Comparison of ENCODE assay signal across 25 cellular contexts in the genomic region with DNA sequence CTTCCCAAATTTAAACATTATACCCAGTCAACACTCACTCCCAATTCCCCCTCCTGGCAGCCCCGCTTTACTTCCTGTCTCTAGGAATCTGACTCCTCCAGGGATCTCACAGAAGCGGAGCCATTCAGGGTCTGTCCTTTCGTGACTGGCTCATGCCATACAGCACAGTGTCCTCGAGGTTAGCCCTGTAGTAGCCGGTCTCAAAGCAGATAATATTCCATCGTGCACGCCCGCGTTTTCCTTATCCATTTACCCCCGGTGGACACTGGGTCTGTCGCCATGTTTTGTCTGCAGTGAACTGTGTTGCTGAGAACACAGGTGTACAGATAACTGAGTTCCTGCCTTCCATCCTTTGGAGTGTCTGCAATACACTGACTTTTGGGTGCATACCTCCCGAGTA.
"Had no signal": no experiment of that assay in that cellular context is flagged by ENCODE, and none has a peak within 500 bp of the region (broad histone marks: within the 10 kb centered on the region; RNA-seq: fewer than 3 reads in every experiment).

No MANE protein-coding gene starts in this region.

- H3K4me1 Mint-ChIP-seq: central memory CD8-positive, alpha-beta T cell; mesothelial cell of epicardium; naive thymus-derived CD8-positive, alpha-beta T cell; stimulated activated naive B cell treated with anti-CD40 and anti-IgM and Interleukin-4, amounts not matched to agents 10 μg/mL and 1 μg/mL and 100 μg/mL, for 72 hours had no signal

- ATAC-seq: activated CD4-positive, CD25-positive, alpha-beta regulatory T cell treated with anti-CD3 and anti-CD28 coated beads, Interleukin-2, amount 50 U/mL, for 24 hours; naive thymus-derived CD8-positive, alpha-beta T cell; stimulated activated naive B cell treated with anti-CD40 and anti-IgM and Interleukin-4, amounts not matched to agents 10 μg/mL and 1 μg/mL and 100 μg/mL, for 72 hours had no signal

- H3K4me3 ChIP-seq: esophagus squamous epithelium, left ventricle myocardium inferior, tibial nerve had no signal

- H3K9me3 ChIP-seq: esophagus squamous epithelium, left ventricle myocardium inferior, tibial nerve had no signal

- H3K27me3 ChIP-seq: tibial nerve had no signal

- H3K27ac ChIP-seq: epithelial cell of prostate, esophagus squamous epithelium, left ventricle myocardium inferior, VCaP had no signal

- H3K36me3 Mint-ChIP-seq: activated naive CD8-positive, alpha-beta T cell; mesothelial cell of epicardium; naive thymus-derived CD8-positive, alpha-beta T cell; stimulated activated naive B cell treated with anti-CD40 and anti-IgM and Interleukin-4, amounts not matched to agents 10 μg/mL and 1 μg/mL and 100 μg/mL, for 72 hours had no signal

- H3K4me3 Mint-ChIP-seq: activated naive CD8-positive, alpha-beta T cell; central memory CD8-positive, alpha-beta T cell; mesothelial cell of epicardium; naive thymus-derived CD8-positive, alpha-beta T cell; stimulated activated naive B cell treated with anti-CD40 and anti-IgM and Interleukin-4, amounts not matched to agents 10 μg/mL and 1 μg/mL and 100 μg/mL, for 72 hours; T-helper 1 cell treated with Interleukin-12 subunit alpha and Interleukin-12 subunit beta and Interleukin-4 antibody, amounts not matched to agents 30 μg/mL and 1 μg/mL, for 36 hours had no signal

- H3K27ac Mint-ChIP-seq: activated naive CD8-positive, alpha-beta T cell; mesothelial cell of epicardium; naive thymus-derived CD8-positive, alpha-beta T cell; stimulated activated naive B cell treated with anti-CD40 and anti-IgM and Interleukin-4, amounts not matched to agents 10 μg/mL and 1 μg/mL and 100 μg/mL, for 72 hours; T-helper 1 cell treated with Interleukin-12 subunit alpha and Interleukin-12 subunit beta and Interleukin-4 antibody, amounts not matched to agents 30 μg/mL and 1 μg/mL, for 36 hours had no signal

- DNase-seq: activated CD4-positive, alpha-beta T cell treated with anti-CD3 and anti-CD28 coated beads for 48 hours; activated CD4-positive, alpha-beta T cell treated with anti-CD3 and anti-CD28 coated beads, Interleukin-2, amount 50 U/mL, for 48 hours; activated CD8-positive, alpha-beta memory T cell treated with anti-CD3 and anti-CD28 coated beads for 24 hours; activated effector memory CD4-positive, alpha-beta T cell treated with Interleukin-2 at 50 U/mL for 16 hours; activated naive CD4-positive, alpha-beta T cell treated with Interleukin-2 at 50 U/mL for 16 hours; anterior cingulate cortex; dermis blood vessel endothelial cell; effector CD8-positive, alpha-beta T cell; esophagus squamous epithelium; glutamatergic neuron; left ventricle myocardium inferior; naive thymus-derived CD8-positive, alpha-beta T cell; stimulated activated CD4-positive, alpha-beta T cell treated with anti-CD3 and anti-CD28 coated beads, Interleukin-15, amount 100 ng/mL, for 24 hours; stimulated activated CD4-positive, alpha-beta T cell treated with anti-CD3 and anti-CD28 coated beads, Interleukin-2, amount 100 ng/mL, for 24 hours; stimulated activated naive B cell treated with anti-CD40 and anti-IgM and Interleukin-4, amounts not matched to agents 10 μg/mL and 1 μg/mL and 100 μg/mL, for 72 hours; SW 1271; T-helper 9 cell had no signal

- H3K36me3 ChIP-seq: esophagus squamous epithelium, left ventricle myocardium inferior, tibial nerve had no signal

- H3K9me3 Mint-ChIP-seq: central memory CD8-positive, alpha-beta T cell; mesothelial cell of epicardium; stimulated activated naive B cell treated with anti-CD40 and anti-IgM and Interleukin-4, amounts not matched to agents 10 μg/mL and 1 μg/mL and 100 μg/mL, for 72 hours; T-helper 1 cell treated with Interleukin-12 subunit alpha and Interleukin-12 subunit beta and Interleukin-4 antibody, amounts not matched to agents 30 μg/mL and 1 μg/mL, for 36 hours had no signal

- H3K4me1 ChIP-seq: esophagus squamous epithelium, left ventricle myocardium inferior, tibial nerve had no signal
